In the genomic region with DNA sequence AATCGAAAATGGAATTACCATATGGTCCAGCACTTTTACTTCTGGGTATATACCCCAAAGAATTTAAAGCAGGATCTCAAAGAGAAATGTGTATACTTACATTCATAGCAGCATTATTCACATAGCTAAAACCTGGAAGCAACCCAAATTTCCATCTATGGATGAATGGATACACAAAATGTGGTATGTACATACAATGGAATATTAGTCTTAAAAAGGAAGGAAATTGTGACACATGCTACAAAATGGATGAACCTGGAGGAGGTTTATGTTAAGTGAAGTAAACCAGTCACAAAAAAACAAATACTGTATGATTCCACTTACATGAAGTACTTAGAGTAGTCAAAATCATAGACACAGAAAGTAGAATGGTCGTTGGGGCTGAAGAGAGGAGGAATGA, we compare ENCODE assay signal across 22 cellular contexts.
"Had no signal": no experiment of that assay in that cellular context is flagged by ENCODE, and none has a peak within 500 bp of the region (broad histone marks: within the 10 kb centered on the region; RNA-seq: fewer than 3 reads in every experiment).

No MANE protein-coding gene starts in this region.

- H3K4me3 ChIP-seq: esophagus squamous epithelium, left lung, lung, neural progenitor cell, upper lobe of right lung had no signal

- H3K4me1 ChIP-seq: esophagus squamous epithelium, left lung, neural progenitor cell, upper lobe of right lung had no signal

- H3K9me3 ChIP-seq: esophagus squamous epithelium, left lung, upper lobe of right lung had no signal

- H3K9ac ChIP-seq: neural progenitor cell had no signal

- ATAC-seq: activated CD8-positive, alpha-beta T cell treated with anti-CD3 and anti-CD28 coated beads, Interleukin-2, amount 10 ng/mL, durations not matched to agents 7 days and 5 days; left lung; naive thymus-derived CD8-positive, alpha-beta T cell; right cardiac atrium; stimulated activated naive CD8-positive, alpha-beta T cell treated with anti-CD3 and anti-CD28 coated beads, Interleukin-15, Interleukin-2, amounts not matched to agents 100 U/mL and 50 U/mL, for 24 hours; upper lobe of right lung had no signal

- H3K27me3 Mint-ChIP-seq: activated CD4-positive, alpha-beta T cell treated with anti-CD3 and anti-CD28 coated beads, Interleukin-2, amount 10 ng/mL, durations not matched to agents 7 days and 5 days; activated naive CD4-positive, alpha-beta T cell treated with anti-CD3 and anti-CD28 coated beads, Interleukin-2, amount 50 U/mL, for 24 hours; brain; naive thymus-derived CD8-positive, alpha-beta T cell; progenitor cell of endocrine pancreas had no signal

- H3K4me1 Mint-ChIP-seq: activated CD4-positive, alpha-beta T cell treated with anti-CD3 and anti-CD28 coated beads, Interleukin-2, amount 10 ng/mL, durations not matched to agents 7 days and 5 days; activated naive CD4-positive, alpha-beta T cell treated with anti-CD3 and anti-CD28 coated beads, Interleukin-2, amount 50 U/mL, for 24 hours; brain; mesothelial cell of epicardium; neural progenitor cell had no signal

- DNase-seq: activated CD4-positive, alpha-beta T cell treated with anti-CD3 and anti-CD28 coated beads, Interleukin-2, amount 10 ng/mL, durations not matched to agents 7 days and 5 days; activated CD4-positive, CD25-positive, alpha-beta regulatory T cell treated with anti-CD3 and anti-CD28 coated beads, Interleukin-2, amount 50 U/mL, for 72 hours; activated CD8-positive, alpha-beta T cell treated with anti-CD3 and anti-CD28 coated beads, Interleukin-2, amount 10 ng/mL, durations not matched to agents 7 days and 5 days; activated gamma-delta T cell; anterior cingulate cortex; caudate nucleus; esophagus squamous epithelium; left lung; naive thymus-derived CD8-positive, alpha-beta T cell; right cardiac atrium; stimulated activated CD4-positive, alpha-beta T cell treated with anti-CD3 and anti-CD28 coated beads, Interleukin-4, amount 100 ng/mL, for 4 hours; stimulated activated naive CD8-positive, alpha-beta T cell treated with anti-CD3 and anti-CD28 coated beads, Interleukin-15, Interleukin-2, amounts not matched to agents 100 U/mL and 50 U/mL, for 24 hours; T-helper 1 cell; upper lobe of right lung; WERI-Rb-1 had no signal

- H3K27me3 ChIP-seq: esophagus squamous epithelium, left lung, neural progenitor cell, upper lobe of right lung had no signal

- H3K4me3 Mint-ChIP-seq: activated CD4-positive, alpha-beta T cell treated with anti-CD3 and anti-CD28 coated beads, Interleukin-2, amount 10 ng/mL, durations not matched to agents 7 days and 5 days; activated CD8-positive, alpha-beta T cell treated with anti-CD3 and anti-CD28 coated beads, Interleukin-2, amount 10 ng/mL, durations not matched to agents 7 days and 5 days; activated naive CD4-positive, alpha-beta T cell treated with anti-CD3 and anti-CD28 coated beads, Interleukin-2, amount 50 U/mL, for 24 hours; activated T-helper 1 cell treated with anti-CD3 and anti-CD28 coated beads, Interleukin-12 subunit alpha, Interleukin-12 subunit beta, Interleukin-2, Interleukin-4 antibody, amounts not matched to agents 30 ng/mL and 10 ng/mL and 1 ng/mL, durations not matched to agents 14 hours and 24 hours and 36 hours; brain; mesothelial cell of epicardium; naive thymus-derived CD8-positive, alpha-beta T cell; neural progenitor cell had no signal

- H3K9me3 Mint-ChIP-seq: activated CD4-positive, alpha-beta T cell treated with anti-CD3 and anti-CD28 coated beads, Interleukin-2, amount 10 ng/mL, durations not matched to agents 7 days and 5 days; activated naive CD4-positive, alpha-beta T cell treated with anti-CD3 and anti-CD28 coated beads, Interleukin-2, amount 50 U/mL, for 24 hours; activated T-helper 1 cell treated with anti-CD3 and anti-CD28 coated beads, Interleukin-12 subunit alpha, Interleukin-12 subunit beta, Interleukin-2, Interleukin-4 antibody, amounts not matched to agents 30 ng/mL and 10 ng/mL and 1 ng/mL, durations not matched to agents 14 hours and 24 hours and 36 hours; neural progenitor cell had no signal

- H3K4me2 ChIP-seq: neural progenitor cell had no signal

- H3K27ac ChIP-seq: esophagus squamous epithelium, left lung, neural progenitor cell, upper lobe of right lung, WERI-Rb-1 had no signal

- H3K27ac Mint-ChIP-seq: activated CD4-positive, alpha-beta T cell treated with anti-CD3 and anti-CD28 coated beads, Interleukin-2, amount 10 ng/mL, durations not matched to agents 7 days and 5 days; activated CD8-positive, alpha-beta T cell treated with anti-CD3 and anti-CD28 coated beads, Interleukin-2, amount 10 ng/mL, durations not matched to agents 7 days and 5 days; activated naive CD4-positive, alpha-beta T cell treated with anti-CD3 and anti-CD28 coated beads, Interleukin-2, amount 50 U/mL, for 24 hours; activated T-helper 1 cell treated with anti-CD3 and anti-CD28 coated beads, Interleukin-12 subunit alpha, Interleukin-12 subunit beta, Interleukin-2, Interleukin-4 antibody, amounts not matched to agents 30 ng/mL and 10 ng/mL and 1 ng/mL, durations not matched to agents 14 hours and 24 hours and 36 hours; brain; mesothelial cell of epicardium; naive thymus-derived CD8-positive, alpha-beta T cell; neural progenitor cell; progenitor cell of endocrine pancreas had no signal

- H2AFZ ChIP-seq: neural progenitor cell had no signal

- H3K36me3 Mint-ChIP-seq: neural progenitor cell had no signal

- H3K36me3 ChIP-seq: esophagus squamous epithelium, left lung, neural progenitor cell, upper lobe of right lung, WERI-Rb-1 had no signal
